Comparison of ENCODE assay signal across 1 cellular context in the genomic region with DNA sequence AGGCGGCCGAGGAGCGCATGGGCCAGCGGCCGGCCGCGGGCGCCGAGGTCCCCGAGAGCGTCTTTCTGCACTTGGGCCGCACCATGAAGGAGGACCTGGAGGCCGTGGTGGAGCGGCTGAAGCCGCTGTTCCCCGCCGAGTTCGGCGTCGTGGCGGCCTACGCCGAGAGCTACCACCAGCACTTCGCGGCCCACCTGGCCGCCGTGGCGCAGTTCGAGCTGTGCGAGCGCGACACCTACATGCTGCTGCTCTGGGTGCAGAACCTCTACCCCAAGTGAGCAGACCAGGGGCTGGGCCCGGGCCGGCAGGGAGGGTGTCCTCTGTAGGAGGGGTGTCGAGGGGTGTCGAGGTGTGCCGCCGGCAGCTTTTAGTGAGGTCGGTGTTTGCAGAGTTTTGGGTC.
TF ChIP-seq lines count a peak whose summit lies in the region.

No MANE protein-coding gene starts in this region.

TF ChIP-seq in A549, 52 proteins besides CTCF, POLR2A, EP300 and RAD21:
- no peak for TF ChIP-seq JUNB (IDR thresholded peaks at IDR 0.05)
- no peak for TF ChIP-seq CBX8 (IDR thresholded peaks at IDR 0.05)
- TF ChIP-seq JUN (IDR thresholded peaks at IDR 0.05): no peak
- no peak for TF ChIP-seq ZC3H11A (IDR thresholded peaks at IDR 0.05)
- TF ChIP-seq CBX2 (IDR thresholded peaks at IDR 0.05; ENCODE audit: borderline replicate concordance, low read depth): no peak
- TF ChIP-seq, protein P1, sequence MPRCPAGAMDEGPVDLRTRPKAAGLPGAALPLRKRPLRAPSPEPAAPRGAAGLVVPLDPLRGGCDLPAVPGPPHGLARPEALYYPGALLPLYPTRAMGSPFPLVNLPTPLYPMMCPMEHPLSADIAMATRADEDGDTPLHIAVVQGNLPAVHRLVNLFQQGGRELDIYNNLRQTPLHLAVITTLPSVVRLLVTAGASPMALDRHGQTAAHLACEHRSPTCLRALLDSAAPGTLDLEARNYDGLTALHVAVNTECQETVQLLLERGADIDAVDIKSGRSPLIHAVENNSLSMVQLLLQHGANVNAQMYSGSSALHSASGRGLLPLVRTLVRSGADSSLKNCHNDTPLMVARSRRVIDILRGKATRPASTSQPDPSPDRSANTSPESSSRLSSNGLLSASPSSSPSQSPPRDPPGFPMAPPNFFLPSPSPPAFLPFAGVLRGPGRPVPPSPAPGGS (IDR thresholded peaks at IDR 0.05): no peak
- TF ChIP-seq HDAC2 (IDR thresholded peaks at IDR 0.05): no peak
TF ChIP-seq in A549: peak in this region for 0.
